Comparison of ENCODE assay signal across 8 cellular contexts in the genomic region with DNA sequence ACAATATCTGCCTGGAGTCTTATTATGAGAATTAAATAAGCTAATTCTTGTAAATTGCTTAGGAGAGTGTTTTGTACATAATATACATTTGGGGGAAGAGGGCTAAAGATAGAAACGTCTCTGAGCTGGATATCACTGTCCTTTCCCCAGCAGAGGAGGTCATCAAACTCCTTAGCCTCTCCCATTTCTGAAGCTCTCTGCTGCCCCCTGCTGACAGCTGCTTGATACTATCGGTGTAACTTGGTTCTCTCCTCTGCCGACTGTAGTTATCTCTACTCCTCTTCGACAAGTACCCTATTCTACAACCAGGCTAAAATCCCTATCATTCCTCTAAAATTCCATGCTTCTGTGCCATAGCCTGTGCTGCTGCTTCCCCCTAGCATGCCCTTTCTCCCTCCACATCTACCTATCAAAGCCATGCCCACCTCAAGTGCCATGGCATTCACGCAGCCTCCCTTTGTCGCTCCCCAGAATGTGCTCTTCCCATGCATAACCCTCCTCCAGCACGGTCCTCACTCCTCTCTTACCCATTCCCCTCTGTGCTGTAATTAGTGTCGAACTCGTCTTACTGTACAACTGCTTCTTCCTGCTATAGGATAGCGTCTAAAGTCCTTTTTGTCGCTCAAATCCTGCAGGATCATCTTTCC.
DNase-seq lines count a peak whose midpoint lies in the region; ATAC-seq, FAIRE-seq and TF ChIP-seq lines count a peak whose summit lies in the region.

No MANE protein-coding gene starts in this region.

- H4K20me1 ChIP-seq in HepG2 (ENCODE audit: insufficient read depth, low read length): no peaks in the 10 kb centered on the region

- in situ Hi-C loops in HepG2 (cut with HindIII; ENCODE audit: extremely low pct_ligation_motif_present, low pct_unique_long_range_greater_than_20kb): loop anchor here (10.0 kb wide), 1 partner anchor 1049 kb away; no protein-coding TSS in a partner anchor

- no peak for TF ChIP-seq POLR2A in HepG2 (IDR thresholded peaks at IDR 0.05; ENCODE audit: insufficient read depth in 1 of 2, low read depth in 2 of 2, low read length in 2 of 2)

- no peak overlapping the region for H2AFZ ChIP-seq in HepG2 (ENCODE audit: low read length)

- H3K9me3 ChIP-seq in HepG2 (ENCODE audit: low read length): no peaks in the 10 kb centered on the region

- H3K9ac ChIP-seq in HepG2 (ENCODE audit: insufficient read depth, low read depth, low read length): no peak overlapping the region

- peak; percentile 76 for TF ChIP-seq RAD21 in HepG2 (CRISPR knock-in tag; IDR thresholded peaks at IDR 0.05)

- no TSS peak for BruUV-seq in HepG2 (replicated peaks; lab: Mats Ljungman, UMichigan)

- no peaks in the 10 kb centered on the region for H3K36me3 ChIP-seq in HepG2 (replicated peaks in 1 of 2; ENCODE audit: control insufficient read depth in 1 of 2, insufficient read depth in 2 of 2, low read length in 2 of 2)

- peak; percentile 94 for FAIRE-seq in HepG2 (lab: Jason Lieb, UNC)

- TF ChIP-seq CTCF in choroid plexus epithelial cell (conservative IDR thresholded peaks at IDR 0.05; ENCODE audit: low read depth, low read length): peak; percentile 93
- peak; percentile 94 for TF ChIP-seq CTCF in HepG2 (CRISPR knock-in tag; IDR thresholded peaks at IDR 0.05)

- ATAC-seq in HG03280 (IDR thresholded peaks at IDR 0.05; ENCODE audit: unreplicated experiment) (peak; percentile 87), HepG2 (peak; percentile 98)

- TF ChIP-seq EP300 in HepG2 (IDR thresholded peaks at IDR 0.05; ENCODE audit: low read depth in 2 of 2, low read length in 2 of 2): no peak
- no peak for TF ChIP-seq EP300 in HepG2 (CRISPR knock-in tag; IDR thresholded peaks at IDR 0.05; ENCODE audit: borderline replicate concordance)

- H3K4me2 ChIP-seq in HepG2 (ENCODE audit: low read depth, low read length): no peak overlapping the region

- no peak overlapping the region for H3K27ac ChIP-seq in HepG2 (ENCODE audit: extremely low read length, insufficient read depth, low read length)

- H3K27me3 ChIP-seq in HepG2 (ENCODE audit: control insufficient read depth in 1 of 2, insufficient read depth in 2 of 2, low read length in 2 of 2): no peaks in the 10 kb centered on the region

- intact Hi-C loops in HepG2 (cut with micrococcal nuclease; ENCODE audit: unreplicated experiment): loop anchor here (1.0 to 5.0 kb wide), 3 partner anchors 419 to 1049 kb away; no protein-coding TSS in a partner anchor

- no peaks in the 10 kb centered on the region for H3K79me2 ChIP-seq in HepG2 (ENCODE audit: insufficient read depth, low read length)

- POLR2A ChIA-PET in HepG2 (lab: Yijun Ruan, JAX): no interaction called here

- 39% methylated on average over 11 of the region's 11 CpGs for WGBS in HepG2 (ENCODE audit: low lambda C conversion rate)

- CTCF ChIA-PET in HepG2 (lab: Yijun Ruan, JAX; ENCODE audit: low intra/inter-chr PET ratio, low total read pairs): no interaction called here

- no peaks in the 10 kb centered on the region for H3K4me1 ChIP-seq in HepG2 (ENCODE audit: insufficient read depth, low read length)

- H3K4me3 ChIP-seq in choroid plexus epithelial cell (ENCODE audit: low read depth, low read length): no peak overlapping the region
- H3K4me3 ChIP-seq in HepG2 (replicated peaks in 1 of 3; ENCODE audit: insufficient read depth in 1 of 3, low read depth in 2 of 3, low read length in 3 of 3): no peak overlapping the region

- DNase-seq in C1 segment of cervical spinal cord (lab: John Stamatoyannopoulos, UW) (peak in 12 of 14 donors; percentile 18 to 79 (median 47)), GM19238 (ENCODE audit: insufficient read length, low spot score) (peak; percentile 44), NCI-H345 (lab: John Stamatoyannopoulos, UW) (peak; percentile 78), choroid plexus epithelial cell (ENCODE audit: low read depth) (peak; percentile 89), HepG2 (ENCODE audit: low spot score) (peak; percentile 75)
- peak; percentile 53 for DNase-seq in activated CD4-positive, alpha-beta T cell treated with anti-CD3 and anti-CD28 coated beads for 1 hour
- peak; percentile 48 to 72 (median 64) for DNase-seq in stimulated activated CD4-positive, alpha-beta T cell treated with anti-CD3 and anti-CD28 coated beads, TNF-alpha, amount 100 ng/mL, for 4 hours (ENCODE audit: low read depth in 3 of 3)

TF ChIP-seq in HepG2, 621 proteins besides CTCF, POLR2A, EP300 and RAD21 (continues in another document):
- TF ChIP-seq SCMH1 (CRISPR knock-in tag; IDR thresholded peaks at IDR 0.05; ENCODE audit: borderline replicate concordance): no peak
- TF ChIP-seq, protein P1, sequence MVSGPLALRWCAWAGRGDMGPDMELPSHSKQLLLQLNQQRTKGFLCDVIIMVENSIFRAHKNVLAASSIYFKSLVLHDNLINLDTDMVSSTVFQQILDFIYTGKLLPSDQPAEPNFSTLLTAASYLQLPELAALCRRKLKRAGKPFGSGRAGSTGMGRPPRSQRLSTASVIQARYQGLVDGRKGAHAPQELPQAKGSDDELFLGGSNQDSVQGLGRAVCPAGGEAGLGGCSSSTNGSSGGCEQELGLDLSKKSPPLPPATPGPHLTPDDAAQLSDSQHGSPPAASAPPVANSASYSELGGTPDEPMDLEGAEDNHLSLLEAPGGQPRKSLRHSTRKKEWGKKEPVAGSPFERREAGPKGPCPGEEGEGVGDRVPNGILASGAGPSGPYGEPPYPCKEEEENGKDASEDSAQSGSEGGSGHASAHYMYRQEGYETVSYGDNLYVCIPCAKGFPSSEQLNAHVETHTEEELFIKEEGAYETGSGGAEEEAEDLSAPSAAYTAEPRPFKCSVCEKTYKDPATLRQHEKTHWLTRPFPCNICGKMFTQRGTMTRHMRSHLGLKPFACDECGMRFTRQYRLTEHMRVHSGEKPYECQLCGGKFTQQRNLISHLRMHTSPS (CRISPR knock-in tag; IDR thresholded peaks at IDR 0.05; ENCODE audit: low read depth): no peak
- no peak for TF ChIP-seq NFE2L1 (CRISPR knock-in tag; IDR thresholded peaks at IDR 0.05; ENCODE audit: borderline replicate concordance)
- no peak for TF ChIP-seq SMAD3 (CRISPR knock-in tag; IDR thresholded peaks at IDR 0.05)
- TF ChIP-seq, protein P2, sequence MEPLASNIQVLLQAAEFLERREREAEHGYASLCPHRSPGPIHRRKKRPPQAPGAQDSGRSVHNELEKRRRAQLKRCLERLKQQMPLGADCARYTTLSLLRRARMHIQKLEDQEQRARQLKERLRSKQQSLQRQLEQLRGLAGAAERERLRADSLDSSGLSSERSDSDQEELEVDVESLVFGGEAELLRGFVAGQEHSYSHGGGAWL (CRISPR knock-in tag; IDR thresholded peaks at IDR 0.05): no peak
- TF ChIP-seq, protein P3, sequence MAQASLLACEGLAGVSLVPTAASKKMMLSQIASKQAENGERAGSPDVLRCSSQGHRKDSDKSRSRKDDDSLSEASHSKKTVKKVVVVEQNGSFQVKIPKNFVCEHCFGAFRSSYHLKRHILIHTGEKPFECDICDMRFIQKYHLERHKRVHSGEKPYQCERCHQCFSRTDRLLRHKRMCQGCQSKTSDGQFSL (CRISPR knock-in tag; IDR thresholded peaks at IDR 0.05): no peak
- no peak for TF ChIP-seq TBX3 (IDR thresholded peaks at IDR 0.05; ENCODE audit: borderline replicate concordance)
- no peak for TF ChIP-seq ZNF350 (CRISPR knock-in tag; IDR thresholded peaks at IDR 0.05; ENCODE audit: borderline replicate concordance, low read depth)
- TF ChIP-seq ZNF547 (CRISPR knock-in tag; IDR thresholded peaks at IDR 0.05): 0 out of 2 replicates have a peak, but pooled peaks have one; percentile 23
- TF ChIP-seq ZNF720 (CRISPR knock-in tag; IDR thresholded peaks at IDR 0.05): no peak
- TF ChIP-seq AHR (CRISPR knock-in tag; IDR thresholded peaks at IDR 0.05): no peak
- no peak for TF ChIP-seq ZNF331 (CRISPR knock-in tag; IDR thresholded peaks at IDR 0.05)
- TF ChIP-seq, protein P4, sequence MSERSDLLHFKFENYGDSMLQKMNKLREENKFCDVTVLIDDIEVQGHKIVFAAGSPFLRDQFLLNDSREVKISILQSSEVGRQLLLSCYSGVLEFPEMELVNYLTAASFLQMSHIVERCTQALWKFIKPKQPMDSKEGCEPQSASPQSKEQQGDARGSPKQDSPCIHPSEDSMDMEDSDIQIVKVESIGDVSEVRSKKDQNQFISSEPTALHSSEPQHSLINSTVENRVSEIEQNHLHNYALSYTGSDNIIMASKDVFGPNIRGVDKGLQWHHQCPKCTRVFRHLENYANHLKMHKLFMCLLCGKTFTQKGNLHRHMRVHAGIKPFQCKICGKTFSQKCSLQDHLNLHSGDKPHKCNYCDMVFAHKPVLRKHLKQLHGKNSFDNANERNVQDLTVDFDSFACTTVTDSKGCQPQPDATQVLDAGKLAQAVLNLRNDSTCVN (CRISPR knock-in tag; IDR thresholded peaks at IDR 0.05; ENCODE audit: borderline replicate concordance): 0 out of 2 replicates have a peak, but pooled peaks have one; percentile 30
- no peak for TF ChIP-seq ZSCAN20 (CRISPR knock-in tag; IDR thresholded peaks at IDR 0.05; ENCODE audit: borderline replicate concordance)
- TF ChIP-seq ZNF552 (CRISPR knock-in tag; IDR thresholded peaks at IDR 0.05; ENCODE audit: borderline replicate concordance): no peak
- TF ChIP-seq, protein P5, sequence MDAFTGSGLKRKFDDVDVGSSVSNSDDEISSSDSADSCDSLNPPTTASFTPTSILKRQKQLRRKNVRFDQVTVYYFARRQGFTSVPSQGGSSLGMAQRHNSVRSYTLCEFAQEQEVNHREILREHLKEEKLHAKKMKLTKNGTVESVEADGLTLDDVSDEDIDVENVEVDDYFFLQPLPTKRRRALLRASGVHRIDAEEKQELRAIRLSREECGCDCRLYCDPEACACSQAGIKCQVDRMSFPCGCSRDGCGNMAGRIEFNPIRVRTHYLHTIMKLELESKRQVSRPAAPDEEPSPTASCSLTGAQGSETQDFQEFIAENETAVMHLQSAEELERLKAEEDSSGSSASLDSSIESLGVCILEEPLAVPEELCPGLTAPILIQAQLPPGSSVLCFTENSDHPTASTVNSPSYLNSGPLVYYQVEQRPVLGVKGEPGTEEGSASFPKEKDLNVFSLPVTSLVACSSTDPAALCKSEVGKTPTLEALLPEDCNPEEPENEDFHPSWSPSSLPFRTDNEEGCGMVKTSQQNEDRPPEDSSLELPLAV (CRISPR knock-in tag; conservative IDR thresholded peaks at IDR 0.05; ENCODE audit: low read depth): no peak
